14 cellular contexts compared by ENCODE assay signal in genomic region chr3:168097381-168097780, GRCh38.
"Had no signal": no experiment of that assay in that cellular context is flagged by ENCODE, and none has a peak within 500 bp of the region (broad histone marks: within the 10 kb centered on the region; RNA-seq: fewer than 3 reads in every experiment).

No MANE protein-coding gene starts in this region.

- DNase-seq: activated CD4-positive, alpha-beta memory T cell treated with anti-CD3 and anti-CD28 coated beads, Interleukin-2, amount 10 ng/mL, durations not matched to agents 7 days and 5 days; activated CD4-positive, alpha-beta T cell treated with anti-CD3 and anti-CD28 coated beads for 4 hours; activated effector memory CD4-positive, alpha-beta T cell treated with Interleukin-2 at 50 U/mL for 16 hours; activated T-cell treated with anti-CD3 and anti-CD28 coated beads, Interleukin-2, amount 50 U/mL, for 24 hours; foreskin fibroblast; kidney glomerular epithelial cell; left ventricle myocardium superior; mesendoderm; stimulated activated CD4-positive, alpha-beta T cell treated with anti-CD3 and anti-CD28 coated beads, Interleukin-2, amount 100 ng/mL, for 48 hours; T-helper 17 cell had no signal

- FAIRE-seq: urothelium cell line had no signal

- H3K9me3 ChIP-seq: esophagus muscularis mucosa had no signal

- ATAC-seq: left ventricle myocardium superior; stimulated activated memory B cell treated with anti-CD40 and anti-IgM and Interleukin-4, amounts not matched to agents 10 μg/mL and 1 μg/mL and 100 μg/mL, for 72 hours; T-helper 17 cell had no signal

- H3K9me3 Mint-ChIP-seq: activated CD4-positive, alpha-beta memory T cell treated with anti-CD3 and anti-CD28 coated beads, Interleukin-2, amount 10 ng/mL, durations not matched to agents 7 days and 5 days; activated naive CD4-positive, alpha-beta T cell treated with anti-CD3 and anti-CD28 coated beads, Interleukin-2, amount 50 U/mL, for 24 hours; activated T-cell treated with anti-CD3 and anti-CD28 coated beads, Interleukin-2, amount 50 U/mL, for 24 hours; stimulated activated memory B cell treated with anti-CD40 and anti-IgM and Interleukin-4, amounts not matched to agents 10 μg/mL and 1 μg/mL and 100 μg/mL, for 72 hours had no signal

- H3K27me3 ChIP-seq: esophagus muscularis mucosa had no signal

- H3K4me3 Mint-ChIP-seq: activated CD4-positive, alpha-beta memory T cell treated with anti-CD3 and anti-CD28 coated beads, Interleukin-2, amount 10 ng/mL, durations not matched to agents 7 days and 5 days; activated naive CD4-positive, alpha-beta T cell treated with anti-CD3 and anti-CD28 coated beads, Interleukin-2, amount 50 U/mL, for 24 hours; activated T-cell treated with anti-CD3 and anti-CD28 coated beads, Interleukin-2, amount 50 U/mL, for 24 hours; stimulated activated memory B cell treated with anti-CD40 and anti-IgM and Interleukin-4, amounts not matched to agents 10 μg/mL and 1 μg/mL and 100 μg/mL, for 72 hours; T-helper 17 cell had no signal

- H3K36me3 ChIP-seq: esophagus muscularis mucosa had no signal

- H3K36me3 Mint-ChIP-seq: activated naive CD4-positive, alpha-beta T cell treated with anti-CD3 and anti-CD28 coated beads, Interleukin-2, amount 50 U/mL, for 24 hours; stimulated activated memory B cell treated with anti-CD40 and anti-IgM and Interleukin-4, amounts not matched to agents 10 μg/mL and 1 μg/mL and 100 μg/mL, for 72 hours had no signal

- H3K27ac Mint-ChIP-seq: activated CD4-positive, alpha-beta memory T cell treated with anti-CD3 and anti-CD28 coated beads, Interleukin-2, amount 10 ng/mL, durations not matched to agents 7 days and 5 days; activated naive CD4-positive, alpha-beta T cell treated with anti-CD3 and anti-CD28 coated beads, Interleukin-2, amount 50 U/mL, for 24 hours; activated T-cell treated with anti-CD3 and anti-CD28 coated beads, Interleukin-2, amount 50 U/mL, for 24 hours; T-helper 17 cell had no signal

- H3K27me3 Mint-ChIP-seq: stimulated activated memory B cell treated with anti-CD40 and anti-IgM and Interleukin-4, amounts not matched to agents 10 μg/mL and 1 μg/mL and 100 μg/mL, for 72 hours had no signal
